10 cellular contexts compared by ENCODE assay signal in the genomic region with DNA sequence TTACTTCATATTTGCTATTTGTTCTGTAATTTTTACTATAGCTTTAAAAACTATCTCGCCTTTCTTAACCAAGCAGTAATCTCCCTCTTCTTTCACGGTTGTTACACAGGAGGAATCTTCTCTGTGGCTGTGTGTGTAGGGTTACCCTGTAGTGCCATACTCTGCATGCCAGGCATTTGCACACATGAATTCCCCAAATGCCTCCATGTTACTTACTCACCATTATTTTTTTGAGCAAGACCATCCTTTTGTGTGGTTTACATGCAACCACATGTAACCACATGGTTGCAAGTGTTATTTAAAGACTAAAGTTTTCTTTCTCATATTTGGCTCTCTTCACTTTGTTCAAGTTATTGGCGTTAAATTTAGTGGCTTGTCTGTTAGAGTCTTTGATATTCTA. TPM values are rescaled to one million over a fixed set of nuclear protein-coding genes. Genes with fewer than 3 reads are reported as not detected.
DNase-seq lines count a peak whose midpoint lies in the region; ATAC-seq and TF ChIP-seq lines count a peak whose summit lies in the region.
"Had no signal": no experiment of that assay in that cellular context is flagged by ENCODE, and none has a peak within 500 bp of the region (broad histone marks: within the 10 kb centered on the region; RNA-seq: fewer than 3 reads in every experiment).

No MANE protein-coding gene starts in this region.

- H3K27ac Mint-ChIP-seq in type B pancreatic cell = no peak overlapping the region
- H3K27ac Mint-ChIP-seq: dendritic cell treated with granulocyte-macrophage colony-stimulating factor and Interleukin-4, amounts not matched to agents 40 ng/mL and 50 ng/mL, for 4 days had no signal

- DNase-seq in EL (peak; percentile 7), astrocyte of the cerebellum (ENCODE audit: low read depth) (peak; percentile 73), germinal center (ENCODE audit: low spot score) (no peak), type B pancreatic cell (ENCODE audit: extremely low spot score, unreplicated experiment) (no peak), SK-N-SH (no peak), NCI-H2107 (lab: John Stamatoyannopoulos, UW) (no peak)

- H3K9ac ChIP-seq in SK-N-SH = no peak overlapping the region

- H3K4me3 ChIP-seq in astrocyte of the cerebellum (ENCODE audit: low read depth, low read length) (no peak overlapping the region), SK-N-SH (ENCODE audit: low read depth in 2 of 2, low read length in 1 of 2) (no peak overlapping the region)

- no peaks in the 10 kb centered on the region for H3K27me3 ChIP-seq in SK-N-SH (ENCODE audit: insufficient read depth)

- WGBS in SK-N-SH (ENCODE audit: low lambda C conversion rate) = 89% methylated on average over 3 of the region's 3 CpGs

- H2AFZ ChIP-seq in SK-N-SH (ENCODE audit: low read depth) = no peak overlapping the region

- POLR2A ChIA-PET in SK-N-SH (lab: Yijun Ruan, JAX) = no interaction called here

- H3K36me3 ChIP-seq in SK-N-SH (replicated peaks in 1 of 2; ENCODE audit: control insufficient read depth in 1 of 2, insufficient read depth in 2 of 2, low read length in 1 of 2) = peaks cover 39 to 52% of the 10 kb centered on the region in 2 experiments

- peak; percentile 97 for ATAC-seq in GM19463 (IDR thresholded peaks at IDR 0.05; ENCODE audit: unreplicated experiment)
- ATAC-seq in HG03196 (IDR thresholded peaks at IDR 0.05; ENCODE audit: unreplicated experiment) = peak; percentile 91

- no peak overlapping the region for H3K27ac ChIP-seq in SK-N-SH (ENCODE audit: low read depth in 2 of 2, low read length in 1 of 2)

- in situ Hi-C loops in astrocyte of the cerebellum (cut with HindIII; ENCODE audit: low sequenced_read_pairs) = no loop called here

- no peaks in the 10 kb centered on the region; the same call in 1 of the 2 replicates for H3K9me3 ChIP-seq in SK-N-SH

- peaks cover 0 to 9% of the 10 kb centered on the region in 2 experiments; a peak in 1 of 4 replicates for H3K4me1 ChIP-seq in SK-N-SH (ENCODE audit: control insufficient read depth in 1 of 2, insufficient read depth in 2 of 2, low read depth in 1 of 2, low read length in 1 of 2)

- H3K27me3 Mint-ChIP-seq in type B pancreatic cell = no peaks in the 10 kb centered on the region
- H3K27me3 Mint-ChIP-seq: dendritic cell treated with granulocyte-macrophage colony-stimulating factor and Interleukin-4, amounts not matched to agents 40 ng/mL and 50 ng/mL, for 4 days; IgD-negative memory B cell had no signal

- no peak overlapping the region for H3K4me3 Mint-ChIP-seq in type B pancreatic cell
- H3K4me3 Mint-ChIP-seq: dendritic cell treated with granulocyte-macrophage colony-stimulating factor and Interleukin-4, amounts not matched to agents 40 ng/mL and 50 ng/mL, for 4 days; IgD-negative memory B cell had no signal

- peaks cover 26% of the 10 kb centered on the region for H3K36me3 Mint-ChIP-seq in type B pancreatic cell

- no peaks in the 10 kb centered on the region for H4K20me1 ChIP-seq in SK-N-SH (ENCODE audit: insufficient read depth)

- no peak for TF ChIP-seq RAD21 in SK-N-SH (IDR thresholded peaks at IDR 0.05; ENCODE audit: low read length)

- no peak for TF ChIP-seq EP300 in SK-N-SH (IDR thresholded peaks at IDR 0.05; ENCODE audit: borderline replicate concordance in 1 of 2, low read depth in 1 of 2, low read length in 1 of 2)

- H3K9me2 ChIP-seq in SK-N-SH = no peaks in the 10 kb centered on the region

- no peak for TF ChIP-seq CTCF in astrocyte of the cerebellum (IDR thresholded peaks at IDR 0.05; ENCODE audit: low read depth, low read length, missing control alignments)
- TF ChIP-seq CTCF in type B pancreatic cell (conservative IDR thresholded peaks at IDR 0.05) = no peak
- TF ChIP-seq CTCF in SK-N-SH (IDR thresholded peaks at IDR 0.05) = no peak

- no peak overlapping the region for H3K4me2 ChIP-seq in SK-N-SH

- peaks cover 5% of the 10 kb centered on the region for H3K9me3 Mint-ChIP-seq in type B pancreatic cell
- H3K9me3 Mint-ChIP-seq: dendritic cell treated with granulocyte-macrophage colony-stimulating factor and Interleukin-4, amounts not matched to agents 40 ng/mL and 50 ng/mL, for 4 days; IgD-negative memory B cell had no signal

- CTCF ChIA-PET in SK-N-SH (lab: Yijun Ruan, JAX) = no interaction called here

- H3K4me1 Mint-ChIP-seq in type B pancreatic cell (ENCODE audit: unreplicated experiment) = no peaks in the 10 kb centered on the region

- H3F3A ChIP-seq in SK-N-SH (replicated peaks; ENCODE audit: insufficient read depth) = peaks cover 4% of the 10 kb centered on the region

- H3K79me2 ChIP-seq in SK-N-SH (ENCODE audit: insufficient read depth) = no peaks in the 10 kb centered on the region

TF ChIP-seq in SK-N-SH, 30 proteins besides CTCF, POLR2A, EP300 and RAD21:
- TF ChIP-seq, protein P1, sequence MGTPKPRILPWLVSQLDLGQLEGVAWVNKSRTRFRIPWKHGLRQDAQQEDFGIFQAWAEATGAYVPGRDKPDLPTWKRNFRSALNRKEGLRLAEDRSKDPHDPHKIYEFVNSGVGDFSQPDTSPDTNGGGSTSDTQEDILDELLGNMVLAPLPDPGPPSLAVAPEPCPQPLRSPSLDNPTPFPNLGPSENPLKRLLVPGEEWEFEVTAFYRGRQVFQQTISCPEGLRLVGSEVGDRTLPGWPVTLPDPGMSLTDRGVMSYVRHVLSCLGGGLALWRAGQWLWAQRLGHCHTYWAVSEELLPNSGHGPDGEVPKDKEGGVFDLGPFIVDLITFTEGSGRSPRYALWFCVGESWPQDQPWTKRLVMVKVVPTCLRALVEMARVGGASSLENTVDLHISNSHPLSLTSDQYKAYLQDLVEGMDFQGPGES (IDR thresholded peaks at IDR 0.05; ENCODE audit: low read depth, low read length) = no peak
- no peak for TF ChIP-seq SMC3 (IDR thresholded peaks at IDR 0.05; ENCODE audit: low read depth, low read length)
- TF ChIP-seq, protein P2, sequence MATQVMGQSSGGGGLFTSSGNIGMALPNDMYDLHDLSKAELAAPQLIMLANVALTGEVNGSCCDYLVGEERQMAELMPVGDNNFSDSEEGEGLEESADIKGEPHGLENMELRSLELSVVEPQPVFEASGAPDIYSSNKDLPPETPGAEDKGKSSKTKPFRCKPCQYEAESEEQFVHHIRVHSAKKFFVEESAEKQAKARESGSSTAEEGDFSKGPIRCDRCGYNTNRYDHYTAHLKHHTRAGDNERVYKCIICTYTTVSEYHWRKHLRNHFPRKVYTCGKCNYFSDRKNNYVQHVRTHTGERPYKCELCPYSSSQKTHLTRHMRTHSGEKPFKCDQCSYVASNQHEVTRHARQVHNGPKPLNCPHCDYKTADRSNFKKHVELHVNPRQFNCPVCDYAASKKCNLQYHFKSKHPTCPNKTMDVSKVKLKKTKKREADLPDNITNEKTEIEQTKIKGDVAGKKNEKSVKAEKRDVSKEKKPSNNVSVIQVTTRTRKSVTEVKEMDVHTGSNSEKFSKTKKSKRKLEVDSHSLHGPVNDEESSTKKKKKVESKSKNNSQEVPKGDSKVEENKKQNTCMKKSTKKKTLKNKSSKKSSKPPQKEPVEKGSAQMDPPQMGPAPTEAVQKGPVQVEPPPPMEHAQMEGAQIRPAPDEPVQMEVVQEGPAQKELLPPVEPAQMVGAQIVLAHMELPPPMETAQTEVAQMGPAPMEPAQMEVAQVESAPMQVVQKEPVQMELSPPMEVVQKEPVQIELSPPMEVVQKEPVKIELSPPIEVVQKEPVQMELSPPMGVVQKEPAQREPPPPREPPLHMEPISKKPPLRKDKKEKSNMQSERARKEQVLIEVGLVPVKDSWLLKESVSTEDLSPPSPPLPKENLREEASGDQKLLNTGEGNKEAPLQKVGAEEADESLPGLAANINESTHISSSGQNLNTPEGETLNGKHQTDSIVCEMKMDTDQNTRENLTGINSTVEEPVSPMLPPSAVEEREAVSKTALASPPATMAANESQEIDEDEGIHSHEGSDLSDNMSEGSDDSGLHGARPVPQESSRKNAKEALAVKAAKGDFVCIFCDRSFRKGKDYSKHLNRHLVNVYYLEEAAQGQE (IDR thresholded peaks at IDR 0.05; ENCODE audit: low read depth, low read length) = no peak

RNA-seq across cellular contexts. Expression of gene HPS3, which starts 45.5 kb away (rescaled TPM):
- 18.2 and 24.8 TPM in 2 replicates for total RNA-seq in type B pancreatic cell (ENCODE audit: low replicate concordance)
- polyA plus RNA-seq in SK-N-SH (2012; rRNA removed) = 9.4 and 11.3 TPM in 2 replicates
- polyA plus RNA-seq in SK-N-SH (2012; cell fraction: cytosol; rRNA removed) = 13.3 and 13.7 TPM in 2 replicates
- polyA plus RNA-seq in SK-N-SH (2012; cell fraction: nucleus; rRNA removed) = 7.7 and 12.9 TPM in 2 replicates

RNA-seq across cellular contexts. Expression of gene CP, which starts 46.7 kb away (rescaled TPM):
- 4.0 and 7.4 TPM in 2 replicates for total RNA-seq in type B pancreatic cell (ENCODE audit: low replicate concordance)
- not detected in 2 replicates for polyA plus RNA-seq in SK-N-SH (2012; rRNA removed)
- polyA plus RNA-seq in SK-N-SH (2012; cell fraction: cytosol; rRNA removed) = 0.03 and 0.12 TPM in 2 replicates
- polyA plus RNA-seq in SK-N-SH (2012; cell fraction: nucleus; rRNA removed) = 0.02 TPM in 1 of 2 replicates, not detected in the other

Comparison
In these comparisons a context has a peak if more than half of its experiments do, and no peak if none do; other contexts are left out.
1. DNase-seq: peak in EL (single experiment) and astrocyte of the cerebellum (single experiment); none in germinal center (single experiment), type B pancreatic cell (single experiment), SK-N-SH (single experiment) and NCI-H2107 (single experiment).